30 cellular contexts compared by ENCODE assay signal in genomic region chr7:38452615-38453014, GRCh38.
DNase-seq lines count a peak whose midpoint lies in the region; ATAC-seq and TF ChIP-seq lines count a peak whose summit lies in the region.
"Had no signal": no experiment of that assay in that cellular context is flagged by ENCODE, and none has a peak within 500 bp of the region (broad histone marks: within the 10 kb centered on the region; RNA-seq: fewer than 3 reads in every experiment).

No MANE protein-coding gene starts in this region.

- no peaks in the 10 kb centered on the region for H3K36me3 ChIP-seq in BE2C
- H3K36me3 ChIP-seq: ascending aorta, BLaER1, gastroesophageal sphincter, HAP-1, neutrophil, Peyer's patch, spleen, thyroid gland, uterus had no signal

- intact Hi-C loops in left cardiac atrium (cut with DNase I), result loop anchor here (5.0 to 10.0 kb wide), 3 partner anchors 202 to 295 kb away; no protein-coding TSS in a partner anchor

- no peaks in the 10 kb centered on the region for H3K27me3 ChIP-seq in BE2C
- H3K27me3 ChIP-seq: ascending aorta, BLaER1, gastroesophageal sphincter, Peyer's patch, spleen, thyroid gland, uterus had no signal

- H3K4me3 ChIP-seq in astrocyte of the spinal cord (ENCODE audit: low read depth, low read length) (no peak overlapping the region), BE2C (ENCODE audit: low read depth, low read length) (no peak overlapping the region)
- H3K4me3 ChIP-seq: ascending aorta, BLaER1, gastroesophageal sphincter, HAP-1, Peyer's patch, spleen, thyroid gland, uterus had no signal

- ATAC-seq in left cardiac atrium, result peak; percentile 59 to 78
- ATAC-seq: effector memory CD8-positive, alpha-beta T cell; gastroesophageal sphincter had no signal

- no peaks in the 10 kb centered on the region for H3K9me3 ChIP-seq in BE2C
- H3K9me3 ChIP-seq: ascending aorta, BLaER1, gastroesophageal sphincter, HAP-1, neutrophil, Peyer's patch, thyroid gland, uterus had no signal

- DNase-seq in AG08395 (ENCODE audit: low spot score) (peak; percentile 57), GM04503 (ENCODE audit: low read depth) (peak; percentile 70), astrocyte of the spinal cord (ENCODE audit: low read depth, low spot score) (peak; percentile 6), left cardiac atrium (no peak), BE2C (no peak), G401 (ENCODE audit: low spot score) (no peak), medulla oblongata (ENCODE audit: extremely low spot score) (no peak)
- no peak for DNase-seq in stimulated activated CD4-positive, alpha-beta T cell treated with anti-CD3 and anti-CD28 coated beads, Interleukin-2, amount 100 ng/mL, for 48 hours
- DNase-seq: activated CD4-positive, alpha-beta T cell treated with anti-CD3 and anti-CD28 coated beads, Interleukin-2, amount 10 ng/mL, durations not matched to agents 7 days and 5 days; activated effector memory CD4-positive, alpha-beta T cell treated with Interleukin-2 at 50 U/mL for 16 hours; activated naive CD8-positive, alpha-beta T cell treated with anti-CD3 and anti-CD28 coated beads, Interleukin-2, amount 10 ng/mL, durations not matched to agents 7 days and 5 days; central memory CD4-positive, alpha-beta T cell; effector memory CD8-positive, alpha-beta T cell; erythroblast; naive B cell; NCI-H1436; NCI-H2107; Peyer's patch; posterior cingulate gyrus; right cardiac atrium; spleen; stimulated activated CD4-positive, alpha-beta T cell treated with anti-CD3 and anti-CD28 coated beads, Interleukin-2, amount 100 ng/mL, for 24 hours; stimulated activated CD8-positive, alpha-beta memory T cell treated with anti-CD3 and anti-CD28 coated beads, Interleukin-4, amount 100 ng/mL, for 48 hours; thyroid gland; uterus had no signal

- in situ Hi-C loops in astrocyte of the spinal cord (cut with HindIII; ENCODE audit: low sequenced_read_pairs) (no loop called here), G401 (cut with HindIII; ENCODE audit: low sequenced_read_pairs) (no loop called here)

- TF ChIP-seq CTCF in astrocyte of the spinal cord (IDR thresholded peaks at IDR 0.05; ENCODE audit: low read depth, low read length) (no peak), BE2C (IDR thresholded peaks at IDR 0.05; ENCODE audit: low read depth, low read length) (no peak)

- no peaks in the 10 kb centered on the region for H3K4me1 ChIP-seq in BE2C
- H3K4me1 ChIP-seq: ascending aorta, BLaER1, HAP-1, thyroid gland, uterus had no signal

Comparison
In these comparisons a context has a peak if more than half of its experiments do, and no peak if none do; other contexts are left out.
1. DNase-seq: peak in AG08395 (single experiment), GM04503 (single experiment) and astrocyte of the spinal cord (single experiment); none in left cardiac atrium (single experiment), stimulated activated CD4-positive, alpha-beta T cell treated with anti-CD3 and anti-CD28 coated beads, Interleukin-2, amount 100 ng/mL, for 48 hours (0 of 2), BE2C (single experiment), G401 (single experiment) and medulla oblongata (single experiment).